ENCODE assay signal across 1 cellular context in genomic region chr17:39198186-39198566, GRCh38.
TF ChIP-seq lines count a peak whose summit lies in the region.

No MANE protein-coding gene starts in this region.

TF ChIP-seq in GM12878, 131 proteins besides CTCF, POLR2A, EP300 and RAD21:
- no peak for TF ChIP-seq SPI1 (IDR thresholded peaks at IDR 0.05; ENCODE audit: borderline replicate concordance, insufficient read depth, low read depth, low read length)
- TF ChIP-seq ZNF274 (IDR thresholded peaks at IDR 0.05; ENCODE audit: insufficient read depth, insufficient read length): no peak
- peak; percentile 24; the same call in 1 of the 2 replicates for TF ChIP-seq NR2C1 (IDR thresholded peaks at IDR 0.05)
- TF ChIP-seq NR2F1 (conservative IDR thresholded peaks at IDR 0.05): peak; percentile 67
- no peak for TF ChIP-seq HSF1 (IDR thresholded peaks at IDR 0.05; ENCODE audit: low read depth, low read length)
